ENCODE assay signal across 9 cellular contexts in the genomic region with DNA sequence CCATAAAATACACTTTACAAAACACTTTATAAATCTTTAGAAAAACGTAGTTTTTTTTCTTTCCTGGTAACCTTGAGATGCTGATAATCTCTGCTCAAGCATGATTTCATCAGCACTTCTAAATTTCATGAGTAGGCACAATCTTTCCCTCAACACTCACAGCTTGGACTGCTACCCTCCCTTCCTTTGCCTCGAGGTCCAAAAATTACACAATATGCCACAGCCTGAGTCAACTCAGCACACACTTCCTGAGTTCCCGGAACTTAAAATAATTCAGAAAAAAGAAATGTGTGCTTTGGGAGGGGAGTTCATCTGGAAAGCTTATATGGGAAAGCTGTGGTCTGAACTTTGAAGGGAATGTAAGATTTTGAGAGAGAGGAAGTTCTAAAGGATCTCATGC. TPM values are rescaled to one million over a fixed set of nuclear protein-coding genes. Genes with fewer than 3 reads are reported as not detected.
DNase-seq lines count a peak whose midpoint lies in the region; ATAC-seq, FAIRE-seq and TF ChIP-seq lines count a peak whose summit lies in the region.
"Had no signal": no experiment of that assay in that cellular context is flagged by ENCODE, and none has a peak within 500 bp of the region (broad histone marks: within the 10 kb centered on the region; RNA-seq: fewer than 3 reads in every experiment).

No MANE protein-coding gene starts in this region.

- no peak for TF ChIP-seq CTCF in natural killer cell (IDR thresholded peaks at IDR 0.05)
- TF ChIP-seq CTCF in OCI-LY7 (conservative IDR thresholded peaks at IDR 0.05; ENCODE audit: low read length), result no peak

- no peaks in the 10 kb centered on the region for H3K9me2 ChIP-seq in OCI-LY7 (ENCODE audit: insufficient read depth, low read length)

- H3K36me3 ChIP-seq in BLaER1 treated with 17β-estradiol and CSF1 and Interleukin-3, amounts not matched to agents 10 nM and 100 nM, result no peaks in the 10 kb centered on the region
- H3K36me3 ChIP-seq in OCI-LY7 (ENCODE audit: insufficient read depth, low read length), result no peaks in the 10 kb centered on the region

- BruUV-seq in OCI-LY7 (replicated peaks; lab: Mats Ljungman, UMichigan), result no TSS peak

- no peaks in the 10 kb centered on the region for H4K20me1 ChIP-seq in BLaER1 treated with 17β-estradiol and CSF1 and Interleukin-3, amounts not matched to agents 10 nM and 100 nM
- no peaks in the 10 kb centered on the region for H4K20me1 ChIP-seq in OCI-LY7 (ENCODE audit: insufficient read depth, low read length)

- no peaks in the 10 kb centered on the region for H3K4me1 Mint-ChIP-seq in natural killer cell
- H3K4me1 Mint-ChIP-seq: neural crest cell had no signal

- POLR2A ChIA-PET in HEK293T (lab: Yijun Ruan, JAX) (no interaction called here), OCI-LY7 (lab: Charles Lee) (no interaction called here)

- H3K27me3 Mint-ChIP-seq in natural killer cell (ENCODE audit: low read depth in 2 of 2), result peaks cover 4 to 12% of the 10 kb centered on the region in 2 donors

- peak overlapping the region in 10 of 11 experiments; percentile 5 to 82 (median 74); a peak in 18 of 22 replicates for H3K9ac ChIP-seq in BLaER1 treated with 17β-estradiol and CSF1 and Interleukin-3, amounts not matched to agents 10 nM and 100 nM

- CTCF ChIA-PET in HEK293T (lab: Yijun Ruan, JAX) (interaction anchor here (0.7 kb wide), 1 partner anchor 44 kb away, joined by 3 read pairs; no protein-coding TSS in a partner anchor), OCI-LY7 (lab: Charles Lee; ENCODE audit: unreplicated experiment) (no interaction called here)

- peak in 2 of 3 donors; percentile 41 to 77 for ATAC-seq in natural killer cell

- H3K4me1 ChIP-seq in BLaER1 treated with 17β-estradiol and CSF1 and Interleukin-3, amounts not matched to agents 10 nM and 100 nM, result peaks cover 18 to 89% (median 51%) of the 10 kb centered on the region in 10 experiments
- no peaks in the 10 kb centered on the region for H3K4me1 ChIP-seq in OCI-LY7 (ENCODE audit: insufficient read depth, low read length, poor library complexity, severe bottlenecking)

- H3K79me2 ChIP-seq in OCI-LY7 (ENCODE audit: insufficient read depth, low read depth, low read length), result no peaks in the 10 kb centered on the region

- H2AFZ ChIP-seq in OCI-LY7 (ENCODE audit: low read length), result no peak overlapping the region; the same call in 1 of the 2 replicates

- H3K27ac Mint-ChIP-seq in natural killer cell, result no peak overlapping the region

- H3K4me3 Mint-ChIP-seq in natural killer cell, result no peak overlapping the region
- H3K4me3 Mint-ChIP-seq: neural crest cell had no signal

- peak overlapping the region; percentile 28 to 89 (median 76) for H3K4me2 ChIP-seq in BLaER1 treated with 17β-estradiol and CSF1 and Interleukin-3, amounts not matched to agents 10 nM and 100 nM
- H3K4me2 ChIP-seq in OCI-LY7 (ENCODE audit: low read length), result no peak overlapping the region

- intact Hi-C loops in natural killer cell (cut with micrococcal nuclease) (no loop called here), OCI-LY7 (cut with micrococcal nuclease; ENCODE audit: unreplicated experiment) (no loop called here)

- FAIRE-seq in endometrium (lab: Jason Lieb, UNC), result peak; percentile 85

- H3K27me3 ChIP-seq in BLaER1 treated with 17β-estradiol and CSF1 and Interleukin-3, amounts not matched to agents 10 nM and 100 nM, result no peaks in the 10 kb centered on the region

- no peaks in the 10 kb centered on the region for H3K36me3 Mint-ChIP-seq in natural killer cell

- no peaks in the 10 kb centered on the region for H3K9me3 Mint-ChIP-seq in natural killer cell
- H3K9me3 Mint-ChIP-seq: neural crest cell had no signal

- peak overlapping the region; percentile 10 to 95 (median 89); a peak in 21 of 22 replicates for H3K27ac ChIP-seq in BLaER1 treated with 17β-estradiol and CSF1 and Interleukin-3, amounts not matched to agents 10 nM and 100 nM
- no peak overlapping the region for H3K27ac ChIP-seq in OCI-LY7 (ENCODE audit: low read depth, low read length, poor library complexity, severe bottlenecking)

- DNase-seq in NOMO-1 treated with DMSO at 0.1 percent for 48 hours (lab: John Stamatoyannopoulos, UW; ENCODE audit: unreplicated experiment), result peak; percentile 93
- no peak for DNase-seq in natural killer cell
- DNase-seq in HEK293T (ENCODE audit: extremely low spot score), result no peak
- DNase-seq in OCI-LY7 (ENCODE audit: low spot score), result no peak
- no peak for DNase-seq in activated naive CD4-positive, alpha-beta T cell treated with Interleukin-2 at 50 U/mL for 16 hours
- no peak for DNase-seq in DMS53 treated with DMSO at 0.1 percent for 48 hours (lab: John Stamatoyannopoulos, UW; ENCODE audit: unreplicated experiment)

- peak overlapping the region in 7 of 10 experiments; percentile 1 to 31 (median 18); a peak in 5 of 20 replicates for H3K4me3 ChIP-seq in BLaER1 treated with 17β-estradiol and CSF1 and Interleukin-3, amounts not matched to agents 10 nM and 100 nM
- no peak overlapping the region for H3K4me3 ChIP-seq in OCI-LY7 (ENCODE audit: low read depth, low read length, poor library complexity, severe bottlenecking)

- H3K9me3 ChIP-seq in BLaER1 treated with 17β-estradiol and CSF1 and Interleukin-3, amounts not matched to agents 10 nM and 100 nM (replicated peaks in 1 of 11), result no peaks in the 10 kb centered on the region; a peak in 1 of 22 replicates
- no peaks in the 10 kb centered on the region for H3K9me3 ChIP-seq in OCI-LY7 (ENCODE audit: low read length)

TF ChIP-seq in HEK293T, 16 proteins besides CTCF, POLR2A, EP300 and RAD21:
- TF ChIP-seq ARNT (IDR thresholded peaks at IDR 0.05) (no peak), NFRKB (IDR thresholded peaks at IDR 0.05) (no peak), PKNOX1 (IDR thresholded peaks at IDR 0.05) (no peak), ZNF384 (IDR thresholded peaks at IDR 0.05) (no peak), BHLHE40 (IDR thresholded peaks at IDR 0.05; ENCODE audit: borderline replicate concordance) (no peak), HDGF (IDR thresholded peaks at IDR 0.05; ENCODE audit: borderline replicate concordance) (no peak)

RNA-seq across cellular contexts. Expression of gene CLCA2, which starts 5.9 kb away (rescaled TPM):
- total RNA-seq in natural killer cell (not detected), OCI-LY7 (2022) (not detected in 2 replicates)
- not detected in 2 replicates for total RNA-seq in OCI-LY7 (2014; rRNA removed; shearing (Covaris generic))
- total RNA-seq: neural crest cell had no signal

RNA-seq across cellular contexts. Expression of gene ODF2L, which starts 33.7 kb away (rescaled TPM):
- 100 to 1,000 TPM in 1 of 3 donors, 10 to 100 TPM in 2; 79.7 to 102 (median 82.0) TPM for total RNA-seq in natural killer cell
- total RNA-seq in OCI-LY7 (2014; rRNA removed; shearing (Covaris generic)), result 24.7 and 26.2 TPM in 2 replicates
- total RNA-seq in OCI-LY7 (2022), result 44.8 and 45.3 TPM in 2 replicates

RNA-seq across cellular contexts. Expression of gene CLCA1, which starts 38.9 kb away (rescaled TPM):
- total RNA-seq in natural killer cell, result not detected
- total RNA-seq in OCI-LY7 (2014; rRNA removed; shearing (Covaris generic)), result not detected in 2 replicates
- total RNA-seq in OCI-LY7 (2022), result not detected in 2 replicates
- total RNA-seq: neural crest cell had no signal
